26 cellular contexts compared by ENCODE assay signal in the genomic region with DNA sequence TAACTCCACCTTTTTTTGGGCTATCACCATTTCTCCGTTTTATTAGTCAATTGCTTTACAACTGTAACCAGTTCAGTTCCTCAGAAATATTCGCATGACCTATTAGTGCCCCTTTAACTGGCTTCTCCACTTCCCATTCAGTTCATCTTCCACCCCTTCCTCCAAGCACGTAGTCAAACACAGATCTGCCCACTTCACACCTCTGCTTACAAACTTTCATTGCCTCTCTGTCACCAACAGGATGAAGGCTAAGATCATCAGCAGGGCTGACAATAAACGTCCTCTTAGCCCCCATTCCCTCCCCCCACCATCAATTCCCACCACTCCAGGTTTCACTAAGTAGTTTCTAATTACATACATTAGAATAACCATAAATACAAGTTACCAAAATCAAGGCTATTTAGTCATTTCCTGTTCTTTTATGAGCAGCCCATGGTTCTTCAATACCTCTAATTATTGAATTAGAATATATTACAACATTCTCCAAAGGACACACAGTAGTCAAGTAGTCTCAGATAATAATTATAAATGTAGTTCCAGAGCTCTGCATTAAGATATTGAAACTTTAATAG.
DNase-seq lines count a peak whose midpoint lies in the region; FAIRE-seq and TF ChIP-seq lines count a peak whose summit lies in the region.
"Had no signal": no experiment of that assay in that cellular context is flagged by ENCODE, and none has a peak within 500 bp of the region (broad histone marks: within the 10 kb centered on the region; RNA-seq: fewer than 3 reads in every experiment).

No MANE protein-coding gene starts in this region.

- H2BK15ac ChIP-seq in neuronal stem cell (ENCODE audit: low read length) = no peak overlapping the region

- H3K9ac ChIP-seq in astrocyte (ENCODE audit: low read length) = no peak overlapping the region
- no peak overlapping the region for H3K9ac ChIP-seq in neuronal stem cell (ENCODE audit: low read depth, low read length, poor library complexity)

- WGBS in neuronal stem cell (ENCODE audit: extremely low coverage in 2 of 2, insufficient read length in 2 of 2, insufficient replicate concordance in 1 of 2), 2 donors = no CpG with 5 or more reads among the region's 4 CpGs

- peak; percentile 23 for FAIRE-seq in astrocyte (lab: Jason Lieb, UNC)
- FAIRE-seq: GM12892, H54, HepG2, RCC 7860 had no signal

- no peaks in the 10 kb centered on the region for H3K36me3 Mint-ChIP-seq in astrocyte (ENCODE audit: low read depth, unreplicated experiment)
- H3K36me3 Mint-ChIP-seq: CD14-positive monocyte; CD8-positive, alpha-beta memory T cell had no signal

- no peak overlapping the region for H3K23ac ChIP-seq in neuronal stem cell (ENCODE audit: low read depth, low read length, poor library complexity)

- H3K9me3 ChIP-seq in astrocyte (ENCODE audit: insufficient read depth, low read depth, low read length) = no peaks in the 10 kb centered on the region
- H3K9me3 ChIP-seq in neuronal stem cell (replicated peaks in 1 of 2; ENCODE audit: control insufficient read depth in 2 of 2, insufficient read depth in 1 of 2, low read depth in 1 of 2, low read length in 2 of 2) = no peaks in the 10 kb centered on the region
- H3K9me3 ChIP-seq: BE2C had no signal

- H4K20me1 ChIP-seq in astrocyte (ENCODE audit: insufficient read depth, low read length) = no peaks in the 10 kb centered on the region

- no peak overlapping the region for H2BK12ac ChIP-seq in neuronal stem cell (ENCODE audit: low read length)

- no peak overlapping the region for H2AK5ac ChIP-seq in neuronal stem cell (ENCODE audit: low read depth, low read length)

- no peak overlapping the region for H3K14ac ChIP-seq in neuronal stem cell (ENCODE audit: low read length)

- H2BK5ac ChIP-seq in neuronal stem cell (ENCODE audit: low read length) = no peak overlapping the region

- no peaks in the 10 kb centered on the region for H3K9me3 Mint-ChIP-seq in astrocyte (ENCODE audit: unreplicated experiment)
- H3K9me3 Mint-ChIP-seq: CD8-positive, alpha-beta memory T cell had no signal

- H2AFZ ChIP-seq in astrocyte (ENCODE audit: low read depth, low read length) (no peak overlapping the region), neuronal stem cell (ENCODE audit: low read length) (no peak overlapping the region)

- H3K27me3 ChIP-seq in astrocyte (ENCODE audit: insufficient read depth, low read length) = no peaks in the 10 kb centered on the region
- H3K27me3 ChIP-seq in neuronal stem cell (ENCODE audit: control insufficient read depth in 3 of 3, insufficient read depth in 3 of 3, low read depth in 1 of 3, low read length in 3 of 3) = no peaks in the 10 kb centered on the region
- H3K27me3 ChIP-seq: BE2C had no signal

- no peaks in the 10 kb centered on the region for H3K4me1 ChIP-seq in astrocyte (ENCODE audit: insufficient read depth, low read length)
- H3K4me1 ChIP-seq in neuronal stem cell (ENCODE audit: control insufficient read depth in 2 of 2, insufficient read depth in 1 of 2, low read depth in 1 of 2, low read length in 2 of 2) = no peaks in the 10 kb centered on the region

- no peak overlapping the region for H3K27ac Mint-ChIP-seq in astrocyte (ENCODE audit: unreplicated experiment)
- H3K27ac Mint-ChIP-seq: CD14-positive monocyte had no signal

- DNase-seq in NCI-H1105 treated with DMSO at 0.1 percent for 48 hours (lab: John Stamatoyannopoulos, UW) = peak; percentile 29
- DNase-seq in NCI-H1105 (lab: John Stamatoyannopoulos, UW) = no peak
- DNase-seq in NCI-H1436 (lab: John Stamatoyannopoulos, UW) = peak; percentile 29
- DNase-seq in astrocyte (ENCODE audit: low read depth) = no peak
- no peak for DNase-seq in neuronal stem cell (ENCODE audit: low spot score)
- DNase-seq in NCI-H524 treated with DMSO at 0.1 percent for 48 hours (lab: John Stamatoyannopoulos, UW) = no peak
- no peak for DNase-seq in SIG-M5 (lab: John Stamatoyannopoulos, UW)
- DNase-seq in epidermal melanocyte (ENCODE audit: insufficient read length, low spot score) = no peak
- DNase-seq: ACHN; BE2C; CD8-positive, alpha-beta memory T cell; DMS79 treated with DMSO at 0.1 percent for 48 hours; GF-D8; Karpas-422; NCI-H1092; NCI-H1694 treated with DMSO at 0.1 percent for 48 hours; NCI-H2081; NCI-H2171 treated with DMSO at 0.1 percent for 48 hours; NCI-H345; NCI-H510A treated with DMSO at 0.1 percent for 48 hours had no signal

- H2BK120ac ChIP-seq in neuronal stem cell (ENCODE audit: low read depth, low read length) = no peak overlapping the region

- no peak overlapping the region for H4K91ac ChIP-seq in neuronal stem cell (ENCODE audit: low read depth, low read length, poor library complexity)

- H3K79me2 ChIP-seq in astrocyte (ENCODE audit: insufficient read depth, low read length) = no peaks in the 10 kb centered on the region

- no peaks in the 10 kb centered on the region for H3K27me3 Mint-ChIP-seq in astrocyte (ENCODE audit: low read depth, unreplicated experiment)
- H3K27me3 Mint-ChIP-seq: CD8-positive, alpha-beta memory T cell had no signal

- H4K8ac ChIP-seq in neuronal stem cell (ENCODE audit: low read depth, low read length) = peak overlapping the region; percentile 93

- no peak overlapping the region for H3K18ac ChIP-seq in neuronal stem cell (ENCODE audit: low read length)

- H3K4me2 ChIP-seq in astrocyte (ENCODE audit: low read length) = no peak overlapping the region
- no peak overlapping the region for H3K4me2 ChIP-seq in neuronal stem cell (ENCODE audit: insufficient read depth, low read length, poor library complexity, severe bottlenecking)

- no peak overlapping the region for H3K4ac ChIP-seq in neuronal stem cell (ENCODE audit: low read length)

- H3K4me3 ChIP-seq in astrocyte (ENCODE audit: insufficient read depth, low read depth, low read length) (no peak overlapping the region), neuronal stem cell (ENCODE audit: low read length in 2 of 2) (no peak overlapping the region)

- H3K79me1 ChIP-seq in neuronal stem cell (ENCODE audit: low read depth, low read length) = no peaks in the 10 kb centered on the region

- no peaks in the 10 kb centered on the region for H3K4me1 Mint-ChIP-seq in astrocyte (ENCODE audit: low read depth, unreplicated experiment)
- H3K4me1 Mint-ChIP-seq: CD8-positive, alpha-beta memory T cell had no signal

- no peak overlapping the region for H3K27ac ChIP-seq in astrocyte (ENCODE audit: low read depth, low read length)
- no peak overlapping the region for H3K27ac ChIP-seq in neuronal stem cell (replicated peaks; ENCODE audit: low read length)
- H3K27ac ChIP-seq: 22Rv1 had no signal

- no peak overlapping the region for H3K4me3 Mint-ChIP-seq in astrocyte (ENCODE audit: unreplicated experiment)
- H3K4me3 Mint-ChIP-seq: CD14-positive monocyte; CD8-positive, alpha-beta memory T cell had no signal

- H3K36me3 ChIP-seq in astrocyte (ENCODE audit: insufficient read depth, low read length) (no peaks in the 10 kb centered on the region), neuronal stem cell (replicated peaks in 1 of 2; ENCODE audit: control insufficient read depth in 2 of 2, insufficient read depth in 2 of 2, low read length in 2 of 2) (peaks cover 0 to 1% of the 10 kb centered on the region in 2 donors)
- H3K36me3 ChIP-seq: BE2C had no signal

- TF ChIP-seq CTCF in astrocyte (IDR thresholded peaks at IDR 0.05; ENCODE audit: insufficient read depth, low read depth, low read length) = no peak

Comparison
In these comparisons a context has a peak if more than half of its experiments do, and no peak if none do; other contexts are left out.
1. DNase-seq: peak in NCI-H1105 treated with DMSO at 0.1 percent for 48 hours (single experiment) and NCI-H1436 (single experiment); none in NCI-H1105 (single experiment), astrocyte (single experiment), neuronal stem cell (single experiment), NCI-H524 treated with DMSO at 0.1 percent for 48 hours (single experiment), SIG-M5 (single experiment) and epidermal melanocyte (single experiment).